In the genomic region with DNA sequence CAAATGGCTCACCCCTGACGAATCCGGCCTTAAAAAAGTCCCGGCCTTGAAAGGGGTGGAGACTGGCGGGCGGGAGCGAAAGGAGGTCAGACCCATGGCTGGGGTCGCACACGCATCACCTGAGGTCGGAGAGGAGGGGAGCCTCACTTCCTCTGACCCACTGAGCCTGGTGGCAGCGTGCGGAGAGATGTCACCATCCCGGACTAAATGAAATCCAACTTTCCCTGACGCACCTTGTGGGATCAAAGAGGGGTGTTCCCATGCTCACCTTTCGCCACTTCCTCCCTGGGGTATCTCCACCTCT, we compare ENCODE assay signal across 1 cellular context.
TF ChIP-seq lines count a peak whose summit lies in the region.

No MANE protein-coding gene starts in this region.

TF ChIP-seq in GM23338, 12 proteins besides CTCF, POLR2A, EP300 and RAD21 (continued from another document):
- TF ChIP-seq, protein P1, sequence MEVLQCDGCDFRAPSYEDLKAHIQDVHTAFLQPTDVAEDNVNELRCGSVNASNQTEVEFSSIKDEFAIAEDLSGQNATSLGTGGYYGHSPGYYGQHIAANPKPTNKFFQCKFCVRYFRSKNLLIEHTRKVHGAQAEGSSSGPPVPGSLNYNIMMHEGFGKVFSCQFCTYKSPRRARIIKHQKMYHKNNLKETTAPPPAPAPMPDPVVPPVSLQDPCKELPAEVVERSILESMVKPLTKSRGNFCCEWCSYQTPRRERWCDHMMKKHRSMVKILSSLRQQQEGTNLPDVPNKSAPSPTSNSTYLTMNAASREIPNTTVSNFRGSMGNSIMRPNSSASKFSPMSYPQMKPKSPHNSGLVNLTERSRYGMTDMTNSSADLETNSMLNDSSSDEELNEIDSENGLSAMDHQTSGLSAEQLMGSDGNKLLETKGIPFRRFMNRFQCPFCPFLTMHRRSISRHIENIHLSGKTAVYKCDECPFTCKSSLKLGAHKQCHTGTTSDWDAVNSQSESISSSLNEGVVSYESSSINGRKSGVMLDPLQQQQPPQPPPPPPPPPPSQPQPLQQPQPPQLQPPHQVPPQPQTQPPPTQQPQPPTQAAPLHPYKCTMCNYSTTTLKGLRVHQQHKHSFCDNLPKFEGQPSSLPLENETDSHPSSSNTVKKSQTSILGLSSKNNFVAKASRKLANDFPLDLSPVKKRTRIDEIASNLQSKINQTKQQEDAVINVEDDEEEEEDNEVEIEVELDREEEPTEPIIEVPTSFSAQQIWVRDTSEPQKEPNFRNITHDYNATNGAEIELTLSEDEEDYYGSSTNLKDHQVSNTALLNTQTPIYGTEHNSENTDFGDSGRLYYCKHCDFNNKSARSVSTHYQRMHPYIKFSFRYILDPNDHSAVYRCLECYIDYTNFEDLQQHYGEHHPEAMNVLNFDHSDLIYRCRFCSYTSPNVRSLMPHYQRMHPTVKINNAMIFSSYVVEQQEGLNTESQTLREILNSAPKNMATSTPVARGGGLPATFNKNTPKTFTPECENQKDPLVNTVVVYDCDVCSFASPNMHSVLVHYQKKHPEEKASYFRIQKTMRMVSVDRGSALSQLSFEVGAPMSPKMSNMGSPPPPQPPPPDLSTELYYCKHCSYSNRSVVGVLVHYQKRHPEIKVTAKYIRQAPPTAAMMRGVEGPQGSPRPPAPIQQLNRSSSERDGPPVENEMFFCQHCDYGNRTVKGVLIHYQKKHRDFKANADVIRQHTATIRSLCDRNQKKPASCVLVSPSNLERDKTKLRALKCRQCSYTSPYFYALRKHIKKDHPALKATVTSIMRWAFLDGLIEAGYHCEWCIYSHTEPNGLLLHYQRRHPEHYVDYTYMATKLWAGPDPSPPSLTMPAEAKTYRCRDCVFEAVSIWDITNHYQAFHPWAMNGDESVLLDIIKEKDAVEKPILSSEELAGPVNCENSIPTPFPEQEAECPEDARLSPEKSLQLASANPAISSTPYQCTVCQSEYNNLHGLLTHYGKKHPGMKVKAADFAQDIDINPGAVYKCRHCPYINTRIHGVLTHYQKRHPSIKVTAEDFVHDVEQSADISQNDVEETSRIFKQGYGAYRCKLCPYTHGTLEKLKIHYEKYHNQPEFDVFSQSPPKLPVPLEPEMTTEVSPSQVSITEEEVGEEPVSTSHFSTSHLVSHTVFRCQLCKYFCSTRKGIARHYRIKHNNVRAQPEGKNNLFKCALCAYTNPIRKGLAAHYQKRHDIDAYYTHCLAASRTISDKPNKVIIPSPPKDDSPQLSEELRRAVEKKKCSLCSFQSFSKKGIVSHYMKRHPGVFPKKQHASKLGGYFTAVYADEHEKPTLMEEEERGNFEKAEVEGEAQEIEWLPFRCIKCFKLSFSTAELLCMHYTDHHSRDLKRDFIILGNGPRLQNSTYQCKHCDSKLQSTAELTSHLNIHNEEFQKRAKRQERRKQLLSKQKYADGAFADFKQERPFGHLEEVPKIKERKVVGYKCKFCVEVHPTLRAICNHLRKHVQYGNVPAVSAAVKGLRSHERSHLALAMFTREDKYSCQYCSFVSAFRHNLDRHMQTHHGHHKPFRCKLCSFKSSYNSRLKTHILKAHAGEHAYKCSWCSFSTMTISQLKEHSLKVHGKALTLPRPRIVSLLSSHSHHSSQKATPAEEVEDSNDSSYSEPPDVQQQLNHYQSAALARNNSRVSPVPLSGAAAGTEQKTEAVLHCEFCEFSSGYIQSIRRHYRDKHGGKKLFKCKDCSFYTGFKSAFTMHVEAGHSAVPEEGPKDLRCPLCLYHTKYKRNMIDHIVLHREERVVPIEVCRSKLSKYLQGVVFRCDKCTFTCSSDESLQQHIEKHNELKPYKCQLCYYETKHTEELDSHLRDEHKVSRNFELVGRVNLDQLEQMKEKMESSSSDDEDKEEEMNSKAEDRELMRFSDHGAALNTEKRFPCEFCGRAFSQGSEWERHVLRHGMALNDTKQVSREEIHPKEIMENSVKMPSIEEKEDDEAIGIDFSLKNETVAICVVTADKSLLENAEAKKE (CRISPR knock-in tag; IDR thresholded peaks at IDR 0.05): no peak
- TF ChIP-seq ETS1 (IDR thresholded peaks at IDR 0.05) (no peak), POLR2AphosphoS5 (IDR thresholded peaks at IDR 0.05; ENCODE audit: low read depth) (no peak), ZNF114 (CRISPR knock-in tag; IDR thresholded peaks at IDR 0.05) (no peak)
